Comparison of ENCODE assay signal across 9 cellular contexts in genomic region chr6:43644940-43645612, GRCh38. TPM values are rescaled to one million over a fixed set of nuclear protein-coding genes. Genes with fewer than 3 reads are reported as not detected.
DNase-seq lines count a peak whose midpoint lies in the region; ATAC-seq, FAIRE-seq and TF ChIP-seq lines count a peak whose summit lies in the region.
"Had no signal": no experiment of that assay in that cellular context is flagged by ENCODE, and none has a peak within 500 bp of the region (broad histone marks: within the 10 kb centered on the region; RNA-seq: fewer than 3 reads in every experiment).

Gene RSPH9 (plus strand): TSS chr6:43645036. CDS start chr6:43645099, 63 bp downstream.

- intact Hi-C loops in activated CD8-positive, alpha-beta T cell treated with anti-CD3 and anti-CD28 coated beads for 36 hours (cut with micrococcal nuclease): no loop called here
- intact Hi-C loops in endothelial cell of umbilical vein (cut with micrococcal nuclease): loop anchor here (1.0 kb wide), 1 partner anchor 9 kb away; no protein-coding TSS in a partner anchor

- H2AFZ ChIP-seq in endothelial cell of umbilical vein (ENCODE audit: low read depth, low read length): peak within 1 kb of the TSS; percentile 99

- peak within 1 kb of the TSS; percentile 27; the same call in 1 of the 2 replicates for H3K9ac ChIP-seq in HUES48 (ENCODE audit: low read depth, low read length)
- H3K9ac ChIP-seq in endothelial cell of umbilical vein (replicated peaks; ENCODE audit: extremely low read depth, insufficient read depth, low read length): peak within 1 kb of the TSS; percentile 33
- no peak within 1 kb of the TSS for H3K9ac ChIP-seq in muscle layer of colon (ENCODE audit: low read length)

- peak within 1 kb of the TSS; percentile 77 for H3K4me3 ChIP-seq in HUES48 (ENCODE audit: low read depth, low read length)
- H3K4me3 ChIP-seq in endothelial cell of umbilical vein (replicated peaks in 1 of 3; ENCODE audit: insufficient read depth in 1 of 3, low read depth in 1 of 3, low read length in 3 of 3): peak within 1 kb of the TSS; percentile 50 to 68 (median 51)
- peak within 1 kb of the TSS; percentile 12 to 59 for H3K4me3 ChIP-seq in muscle layer of colon (ENCODE audit: low read depth in 1 of 2, low read length in 2 of 2)

- H3K27me3 ChIP-seq in HUES48 (ENCODE audit: control insufficient read depth, insufficient read depth, low read length): no peaks in the 10 kb centered on the region
- H3K27me3 ChIP-seq in endothelial cell of umbilical vein (ENCODE audit: control insufficient read depth in 2 of 2, insufficient read depth in 2 of 2, low read length in 2 of 2): no peaks in the 10 kb centered on the region
- H3K27me3 ChIP-seq in muscle layer of colon (ENCODE audit: control insufficient read depth in 1 of 2, insufficient read depth in 2 of 2, low read length in 2 of 2): no peaks in the 10 kb centered on the region

- dilution Hi-C loops in endothelial cell of umbilical vein (cut with MboI; ENCODE audit: extremely low pct_ligation_motif_present, low sequenced_read_pairs): no loop called here

- FAIRE-seq in endothelial cell of umbilical vein (lab: Jason Lieb, UNC): peak; percentile 74

- peaks cover 4% of the 10 kb centered on the region; the same call in 1 of the 2 replicates for H3K4me1 ChIP-seq in HUES48 (ENCODE audit: control insufficient read depth, insufficient read depth, low read length)
- peaks cover 7% of the 10 kb centered on the region for H3K4me1 ChIP-seq in endothelial cell of umbilical vein (ENCODE audit: control insufficient read depth, extremely low read depth, insufficient read depth, low read length)
- no peaks in the 10 kb centered on the region for H3K4me1 ChIP-seq in muscle layer of colon (ENCODE audit: insufficient read depth, low read length)

- H3K9me3 Mint-ChIP-seq in activated CD8-positive, alpha-beta T cell treated with anti-CD3 and anti-CD28 coated beads for 36 hours: no peaks in the 10 kb centered on the region

- POLR2A ChIA-PET in activated CD8-positive, alpha-beta T cell treated with anti-CD3 and anti-CD28 coated beads for 36 hours (lab: Charles Lee): interaction anchor here (0.9 to 4.0 kb wide), 4 partner anchors 9 to 24 kb away, joined by 3 to 15 read pairs (median 5); partner anchors contain the start of gene MAD2L1BP
- POLR2A ChIA-PET in endothelial cell of umbilical vein (lab: Charles Lee): interaction anchor here (0.8 to 1.2 kb wide), 2 partner anchors 16 to 125 kb away, joined by 4 read pairs; partner anchors contain the start of gene GTPBP2

- TF ChIP-seq POLR2A in endothelial cell of umbilical vein (IDR thresholded peaks at IDR 0.05; ENCODE audit: low read depth, low read length): no peak

- peak within 1 kb of the TSS; percentile 17 for H3K27ac Mint-ChIP-seq in activated CD8-positive, alpha-beta T cell treated with anti-CD3 and anti-CD28 coated beads for 36 hours

- H3K4me1 Mint-ChIP-seq in activated CD8-positive, alpha-beta T cell treated with anti-CD3 and anti-CD28 coated beads for 36 hours (ENCODE audit: low read depth): peaks cover 14% of the 10 kb centered on the region

- no peaks in the 10 kb centered on the region for H3K9me3 ChIP-seq in HUES48 (ENCODE audit: control insufficient read depth, insufficient read depth, low read length)
- no peaks in the 10 kb centered on the region for H3K9me3 ChIP-seq in endothelial cell of umbilical vein (replicated peaks; ENCODE audit: control insufficient read depth, insufficient read depth, low read length)
- no peaks in the 10 kb centered on the region for H3K9me3 ChIP-seq in muscle layer of colon (ENCODE audit: low read length)

- H3K27me3 Mint-ChIP-seq in activated CD8-positive, alpha-beta T cell treated with anti-CD3 and anti-CD28 coated beads for 36 hours: no peaks in the 10 kb centered on the region

- H4K20me1 ChIP-seq in endothelial cell of umbilical vein (replicated peaks; ENCODE audit: control insufficient read depth, extremely low read depth, insufficient read depth, low read length): no peaks in the 10 kb centered on the region

- ATAC-seq in activated CD8-positive, alpha-beta T cell treated with anti-CD3 and anti-CD28 coated beads for 36 hours: peak; percentile 94

- H3K36me3 ChIP-seq in HUES48 (ENCODE audit: control insufficient read depth, insufficient read depth, low read length) (peaks cover 22% of the 10 kb centered on the region), endothelial cell of umbilical vein (ENCODE audit: control insufficient read depth in 2 of 2, extremely low read depth in 1 of 2, insufficient read depth in 2 of 2, low read length in 2 of 2) (peaks cover 5 to 11% of the 10 kb centered on the region in 2 experiments), muscle layer of colon (ENCODE audit: insufficient read depth, low read length) (peaks cover 20% of the 10 kb centered on the region)

- CTCF ChIA-PET in activated CD8-positive, alpha-beta T cell treated with anti-CD3 and anti-CD28 coated beads for 36 hours (lab: Charles Lee): interaction anchor here (0.9 to 5.5 kb wide), 5 partner anchors 8 to 434 kb away, joined by 3 to 38 read pairs (median 3); no protein-coding TSS in a partner anchor
- CTCF ChIA-PET in endothelial cell of umbilical vein (lab: Charles Lee): interaction anchor here (0.7 to 2.0 kb wide), 8 partner anchors 8 to 434 kb away, joined by 3 to 11 read pairs (median 5); partner anchors contain the start of gene VEGFA

- H3K79me2 ChIP-seq in endothelial cell of umbilical vein (ENCODE audit: control insufficient read depth, insufficient read depth, low read length): peaks cover 9% of the 10 kb centered on the region

- BruUV-seq in endothelial cell of umbilical vein (replicated peaks; lab: Mats Ljungman, UMichigan): no TSS peak

- DNase-seq in GM03348 (ENCODE audit: low spot score) (peak; percentile 79), endothelial cell of umbilical vein (ENCODE audit: low read depth, low spot score) (peak; percentile 48), HuH-7 (ENCODE audit: low spot score) (no peak), NCI-H2029 (lab: John Stamatoyannopoulos, UW) (no peak)
- DNase-seq in activated CD8-positive, alpha-beta T cell treated with anti-CD3 and anti-CD28 coated beads for 36 hours: peak; percentile 84
- peak; percentile 19 to 74 (median 36) for DNase-seq in stimulated activated naive CD4-positive, alpha-beta T cell (lab: John Stamatoyannopoulos, UW)

- H3K36me3 Mint-ChIP-seq in activated CD8-positive, alpha-beta T cell treated with anti-CD3 and anti-CD28 coated beads for 36 hours (ENCODE audit: low read depth): peaks cover 12% of the 10 kb centered on the region

- peak within 1 kb of the TSS; percentile 71 for H3K4me3 Mint-ChIP-seq in activated CD8-positive, alpha-beta T cell treated with anti-CD3 and anti-CD28 coated beads for 36 hours

- H3K4me2 ChIP-seq in endothelial cell of umbilical vein (ENCODE audit: insufficient read depth, low read length): peak within 1 kb of the TSS; percentile 88

- TF ChIP-seq CTCF in activated CD8-positive, alpha-beta T cell treated with anti-CD3 and anti-CD28 coated beads for 36 hours (IDR thresholded peaks at IDR 0.05): no peak
- no peak for TF ChIP-seq CTCF in endothelial cell of umbilical vein (IDR thresholded peaks at IDR 0.05; ENCODE audit: extremely low read depth in 1 of 2, insufficient read depth in 1 of 2, low read depth in 1 of 2, low read length in 2 of 2)

- H3K9me1 ChIP-seq in endothelial cell of umbilical vein (replicated peaks; ENCODE audit: control insufficient read depth, extremely low read depth, insufficient read depth, low read length): no peaks in the 10 kb centered on the region

- peak within 1 kb of the TSS; percentile 67 for H3K27ac ChIP-seq in HUES48 (ENCODE audit: low read depth, low read length)
- no peak within 1 kb of the TSS for H3K27ac ChIP-seq in endothelial cell of umbilical vein (ENCODE audit: insufficient read depth, low read depth, low read length)
- no peak within 1 kb of the TSS for H3K27ac ChIP-seq in muscle layer of colon (ENCODE audit: low read depth, low read length)

TF ChIP-seq in endothelial cell of umbilical vein, 7 proteins besides CTCF, POLR2A, EP300 and RAD21:
- TF ChIP-seq MAX (IDR thresholded peaks at IDR 0.05; ENCODE audit: insufficient read depth, insufficient read length) (no peak), FOS (IDR thresholded peaks at IDR 0.05; ENCODE audit: borderline replicate concordance, insufficient read depth, low read length) (no peak), MYC (IDR thresholded peaks at IDR 0.05; ENCODE audit: low read depth, low read length) (no peak), POLR2AphosphoS5 (IDR thresholded peaks at IDR 0.05; ENCODE audit: insufficient read depth, low read depth, low read length) (no peak), GATA2 (IDR thresholded peaks at IDR 0.05; ENCODE audit: insufficient read depth, insufficient read length, low read depth, low read length) (no peak)

RNA-seq across cellular contexts. Expression of gene RSPH9, which starts in this region (rescaled TPM):
- under 1 TPM in 1 of 2 experiments, not detected in 1; 0.11 TPM for total RNA-seq in activated CD8-positive, alpha-beta T cell treated with anti-CD3 and anti-CD28 coated beads for 36 hours
- 0.12 and 0.27 TPM in 2 replicates for total RNA-seq in endothelial cell of umbilical vein
- polyA plus RNA-seq in endothelial cell of umbilical vein: 0.18 and 0.21 TPM in 2 replicates
- 0.14 and 0.23 TPM in 2 replicates for polyA plus RNA-seq in endothelial cell of umbilical vein (2011; cell fraction: cytosol; rRNA removed)
- 0.11 and 0.12 TPM in 2 replicates for polyA plus RNA-seq in endothelial cell of umbilical vein (2011; cell fraction: nucleus; rRNA removed)
- 0.29 and 0.50 TPM in 2 replicates for polyA plus RNA-seq in endothelial cell of umbilical vein (2012)
- polyA minus RNA-seq in endothelial cell of umbilical vein: 0.12 TPM in 1 of 2 replicates, not detected in the other
- polyA minus RNA-seq in endothelial cell of umbilical vein (2011; cell fraction: cytosol; rRNA and poly(A)+ RNA removed): not detected
- polyA minus RNA-seq in endothelial cell of umbilical vein (2011; cell fraction: nucleus; rRNA and poly(A)+ RNA removed): 0.29 TPM in 1 of 2 replicates, not detected in the other
- total RNA-seq: HT1080 had no signal

Comparison
In these comparisons a context has a peak if more than half of its experiments do, and no peak if none do; other contexts are left out.
1. Peak in DNase-seq and ATAC-seq in activated CD8-positive, alpha-beta T cell treated with anti-CD3 and anti-CD28 coated beads for 36 hours; RNA of the gene not detected or under 1 TPM.
2. Peak in DNase-seq, H3K4me3 ChIP-seq, H3K9ac ChIP-seq and H3K4me2 ChIP-seq in endothelial cell of umbilical vein; RNA of the gene not detected or under 1 TPM.
3. DNase-seq: peak in GM03348 (single experiment) and stimulated activated naive CD4-positive, alpha-beta T cell (6 of 6); none in HuH-7 (single experiment) and NCI-H2029 (single experiment).
4. Peak in every context shown above with its lines, with median percentiles within 50 percentile points of each other: H3K4me3 ChIP-seq.